8 cellular contexts compared by ENCODE assay signal in genomic region chr17:15573865-15574264, GRCh38. TPM values are rescaled to one million over a fixed set of nuclear protein-coding genes. Genes with fewer than 3 reads are reported as not detected.
DNase-seq lines count a peak whose midpoint lies in the region; ATAC-seq, FAIRE-seq and TF ChIP-seq lines count a peak whose summit lies in the region.
"Not testable (repeated sequence)": the region's sequence is repeated elsewhere in the genome, so short reads cannot be mapped to it uniquely, and the experiment has no call there.

No MANE protein-coding gene starts in this region.

- not testable (repeated sequence) for H3K27ac Mint-ChIP-seq in endodermal cell

- DNase-seq in Ammon's horn (ENCODE audit: low spot score) (peak; percentile 17), astrocyte of the spinal cord (ENCODE audit: low read depth, low spot score) (peak; percentile 26), endodermal cell (peak; percentile 83), globus pallidus (ENCODE audit: low spot score) (peak; percentile 15), lung (ENCODE audit: low spot score) (peak; percentile 29), small intestine (peak; percentile 49)
- DNase-seq in Jurkat, Clone E6-1 (ENCODE audit: low read depth, low spot score) = peak; percentile 7

- WGBS in endodermal cell (ENCODE audit: insufficient coverage in 1 of 2, insufficient read length in 1 of 2), 2 experiments = 47% methylated on average over 4 of the region's 4 CpGs; no CpG with 5 or more reads in 1 of the 2 experiments
- 56 to 69% methylated on average over 4 of the region's 4 CpGs for WGBS in lung, 2 donors
- WGBS in small intestine, 3 donors = 36 to 40% methylated on average over 4 of the region's 4 CpGs; no CpG with 5 or more reads in 1 of the 3 donors

- not testable (repeated sequence) for H3K4me2 ChIP-seq in OCI-LY1 (ENCODE audit: low read length)

- FAIRE-seq in small intestine (lab: Jason Lieb, UNC) = not testable (repeated sequence)

- not testable (repeated sequence) for H3K4me3 Mint-ChIP-seq in endodermal cell

- not testable (repeated sequence) for H3K4me1 Mint-ChIP-seq in endodermal cell

- not testable (repeated sequence) for H3K36me3 ChIP-seq in OCI-LY1 (ENCODE audit: insufficient read depth, low read length); endodermal cell (ENCODE audit: control insufficient read depth, insufficient read depth, low read length); lung (ENCODE audit: control insufficient read depth in 2 of 2, insufficient read depth in 2 of 2, low read length in 2 of 2); small intestine (ENCODE audit: control insufficient read depth in 2 of 2, insufficient read depth in 2 of 2, low read length in 2 of 2)

- H3K4me1 ChIP-seq in OCI-LY1 (ENCODE audit: insufficient read depth, low read length, severe bottlenecking); endodermal cell (ENCODE audit: control insufficient read depth, insufficient read depth, low read length); lung (ENCODE audit: control insufficient read depth in 2 of 2, insufficient read depth in 2 of 2, low read length in 2 of 2); small intestine (ENCODE audit: control insufficient read depth in 2 of 2, insufficient read depth in 1 of 2, low read depth in 1 of 2, low read length in 1 of 2): not testable (repeated sequence)

- not testable (repeated sequence) for H3K9me3 ChIP-seq in OCI-LY1 (ENCODE audit: low read length); endodermal cell (ENCODE audit: control insufficient read depth, low read length); lung (ENCODE audit: control insufficient read depth in 2 of 2, insufficient read depth in 1 of 2, low read length in 1 of 2); small intestine (ENCODE audit: control insufficient read depth, low read depth)

- not testable (repeated sequence) for H3K9me2 ChIP-seq in OCI-LY1 (ENCODE audit: low read depth, low read length)

- H3K9ac ChIP-seq in OCI-LY1 (ENCODE audit: low read length); endodermal cell (ENCODE audit: extremely low read depth, low read length, poor library complexity, severe bottlenecking): not testable (repeated sequence)

- H3K9me3 Mint-ChIP-seq in endodermal cell = not testable (repeated sequence)

- not testable (repeated sequence) for H3K36me3 Mint-ChIP-seq in endodermal cell (ENCODE audit: low read depth)

- H3K27me3 Mint-ChIP-seq in endodermal cell (ENCODE audit: insufficient read depth) = not testable (repeated sequence)

- not testable (repeated sequence) for H3F3A ChIP-seq in OCI-LY1 (ENCODE audit: insufficient read depth, low read length)

- in situ Hi-C loops in astrocyte of the spinal cord (cut with HindIII; ENCODE audit: low sequenced_read_pairs) = not testable (repeated sequence)

- not testable (repeated sequence) for ATAC-seq in lung (ENCODE audit: insufficient read depth, low FRiP score)

- not testable (repeated sequence) for H3K79me2 ChIP-seq in OCI-LY1 (ENCODE audit: insufficient read depth, low read length)

- TF ChIP-seq CTCF in OCI-LY1 (IDR thresholded peaks at IDR 0.05; ENCODE audit: low read length) (peak; percentile 11; the same call in 1 of the 2 replicates), endodermal cell (conservative IDR thresholded peaks at IDR 0.05) (peak; percentile 59)
- TF ChIP-seq CTCF in astrocyte of the spinal cord (IDR thresholded peaks at IDR 0.05; ENCODE audit: low read depth, low read length); lung (IDR thresholded peaks at IDR 0.05; ENCODE audit: control extremely low read depth, extremely low read depth): not testable (repeated sequence)

- not testable (repeated sequence) for H2AFZ ChIP-seq in OCI-LY1 (ENCODE audit: low read length)

- not testable (repeated sequence) for H3K27ac ChIP-seq in OCI-LY1 (ENCODE audit: low read depth, low read length, poor library complexity, severe bottlenecking); endodermal cell (ENCODE audit: low read depth, low read length); lung (ENCODE audit: low read depth in 1 of 2, low read length in 1 of 2); small intestine (ENCODE audit: low read depth in 1 of 2, low read length in 1 of 2)

- not testable (repeated sequence) for H3K27me3 ChIP-seq in OCI-LY1 (ENCODE audit: insufficient read depth, low read length); endodermal cell (ENCODE audit: control insufficient read depth, insufficient read depth, low read length, poor library complexity, severe bottlenecking); lung (ENCODE audit: control insufficient read depth, insufficient read depth); small intestine (ENCODE audit: control insufficient read depth in 2 of 2, insufficient read depth in 2 of 2, low read length in 2 of 2)

- H3K4me3 ChIP-seq in Jurkat, Clone E6-1 (ENCODE audit: low read length); OCI-LY1 (ENCODE audit: low read depth, low read length, poor library complexity, severe bottlenecking); astrocyte of the spinal cord (ENCODE audit: low read depth, low read length); endodermal cell (ENCODE audit: low read length); lung; small intestine (ENCODE audit: low read depth in 1 of 2, low read length in 2 of 2): not testable (repeated sequence)

- H4K20me1 ChIP-seq in OCI-LY1 (ENCODE audit: insufficient read depth, low read length) = not testable (repeated sequence)

RNA-seq across cellular contexts. Expression of gene TVP23C, which starts 10.6 kb away (rescaled TPM):
- 13.0 TPM for polyA plus RNA-seq in Jurkat, Clone E6-1 (2012; ENCODE audit: insufficient read depth, insufficient read length)
- total RNA-seq in endodermal cell = 10 to 100 TPM; 30.7 to 73.2 TPM
- polyA plus RNA-seq in endodermal cell (2013, experiment 1 of 2) = 13.3 TPM
- 15.6 TPM for polyA plus RNA-seq in endodermal cell (2013, experiment 2 of 2)
- total RNA-seq in lung = 10 to 100 TPM; 18.9 to 80.8 TPM
- polyA plus RNA-seq in lung = 1 to 10 TPM; 2.7 to 7.0 TPM
- polyA plus RNA-seq in small intestine = 1 to 10 TPM; 1.9 to 4.2 (median 2.5) TPM

RNA-seq across cellular contexts. Expression of gene FBXW10B, which starts 45.6 kb away (rescaled TPM):
- polyA plus RNA-seq in Jurkat, Clone E6-1 (2012; ENCODE audit: insufficient read depth, insufficient read length) = not detected
- total RNA-seq in endodermal cell (under 1 TPM in 1 of 2 donors, not detected in 1; 0.55 TPM), lung (1 to 10 TPM in 1 of 2 donors, under 1 TPM in 1; 1.00 to 2.4 TPM)
- polyA plus RNA-seq in endodermal cell (2013, experiment 1 of 2) = 0.25 TPM
- 0.70 TPM for polyA plus RNA-seq in endodermal cell (2013, experiment 2 of 2)
- polyA plus RNA-seq in lung (1 to 10 TPM; 1.3 to 1.4 TPM), small intestine (1 to 10 TPM in 1 of 3 donors, under 1 TPM in 1, not detected in 1; 0.81 to 1.0 TPM)

Comparison
In these comparisons a context has a peak if more than half of its experiments do, and no peak if none do; other contexts are left out.
1. DNase-seq: peak in every context shown above with its lines; median percentile 83 in endodermal cell; 49 in small intestine; 29 in lung; 26 in astrocyte of the spinal cord; 17 in Ammon's horn; 15 in globus pallidus; 7 in Jurkat, Clone E6-1.